In genomic region chr6:169787797-169788196, GRCh38 we compare ENCODE assay signal across 16 cellular contexts. TPM values are rescaled to one million over a fixed set of nuclear protein-coding genes. Genes with fewer than 3 reads are reported as not detected.
A peak's percentile ranks its signal among the peaks of the same experiment; 100 is the strongest.
DNase-seq lines count a peak whose midpoint lies in the region; ATAC-seq and TF ChIP-seq lines count a peak whose summit lies in the region.
"Had no signal": no experiment of that assay in that cellular context is flagged by ENCODE, and none has a peak within 500 bp of the region (broad histone marks: within the 10 kb centered on the region; RNA-seq: fewer than 3 reads in every experiment).

No MANE protein-coding gene starts in this region.

- ATAC-seq in GM21576 (IDR thresholded peaks at IDR 0.05; ENCODE audit: unreplicated experiment) (no peak), HG03442 (IDR thresholded peaks at IDR 0.05; ENCODE audit: unreplicated experiment) (no peak)

- peaks cover 26% of the 10 kb centered on the region for H3K27me3 Mint-ChIP-seq in endodermal cell (ENCODE audit: insufficient read depth)
- no peaks in the 10 kb centered on the region for H3K27me3 Mint-ChIP-seq in osteocyte (ENCODE audit: unreplicated experiment)
- H3K27me3 Mint-ChIP-seq in activated CD4-positive, alpha-beta memory T cell treated with anti-CD3 and anti-CD28 coated beads for 36 hours: peaks cover 7% of the 10 kb centered on the region

- H3K9me3 Mint-ChIP-seq in endodermal cell (no peaks in the 10 kb centered on the region), osteocyte (ENCODE audit: unreplicated experiment) (no peaks in the 10 kb centered on the region)
- no peaks in the 10 kb centered on the region for H3K9me3 Mint-ChIP-seq in activated CD4-positive, alpha-beta memory T cell treated with anti-CD3 and anti-CD28 coated beads for 36 hours
- H3K9me3 Mint-ChIP-seq: CD8-positive, alpha-beta memory T cell had no signal

- CTCF ChIA-PET in activated CD4-positive, alpha-beta memory T cell treated with anti-CD3 and anti-CD28 coated beads for 36 hours (lab: Charles Lee): interaction anchor here (1.0 to 3.8 kb wide), 2 partner anchors 17 to 44 kb away, joined by 3 to 58 read pairs; no protein-coding TSS in a partner anchor

- H3K36me3 Mint-ChIP-seq in endodermal cell (ENCODE audit: low read depth) (peaks cover 10% of the 10 kb centered on the region), osteocyte (ENCODE audit: unreplicated experiment) (peaks cover 8% of the 10 kb centered on the region)
- peaks cover 11% of the 10 kb centered on the region for H3K36me3 Mint-ChIP-seq in activated CD4-positive, alpha-beta memory T cell treated with anti-CD3 and anti-CD28 coated beads for 36 hours

- H3K4me3 Mint-ChIP-seq in endodermal cell (no peak overlapping the region), osteocyte (ENCODE audit: unreplicated experiment) (no peak overlapping the region)
- H3K4me3 Mint-ChIP-seq in activated CD4-positive, alpha-beta memory T cell treated with anti-CD3 and anti-CD28 coated beads for 36 hours: no peak overlapping the region
- H3K4me3 Mint-ChIP-seq: CD8-positive, alpha-beta memory T cell had no signal

- no peak overlapping the region for H3K9ac ChIP-seq in endodermal cell (ENCODE audit: extremely low read depth, low read length, poor library complexity, severe bottlenecking)
- H3K9ac ChIP-seq: BLaER1, GM23248 had no signal

- H3K27me3 ChIP-seq in endodermal cell (ENCODE audit: control insufficient read depth, insufficient read depth, low read length, poor library complexity, severe bottlenecking): peaks cover 6% of the 10 kb centered on the region

- 92 to 93% methylated on average over 7 of the region's 7 CpGs for WGBS in endodermal cell (ENCODE audit: insufficient coverage in 1 of 2, insufficient read length in 1 of 2), 2 experiments

- H3K36me3 ChIP-seq in endodermal cell (ENCODE audit: control insufficient read depth, insufficient read depth, low read length): no peaks in the 10 kb centered on the region

- H3K27ac ChIP-seq in endodermal cell (ENCODE audit: low read depth, low read length): no peak overlapping the region
- H3K27ac ChIP-seq: BLaER1, GM23248 had no signal

- TF ChIP-seq CTCF in endodermal cell (conservative IDR thresholded peaks at IDR 0.05) (no peak), osteocyte (IDR thresholded peaks at IDR 0.05) (no peak)

- H3K27ac Mint-ChIP-seq in endodermal cell (no peak overlapping the region), osteocyte (ENCODE audit: unreplicated experiment) (no peak overlapping the region)
- H3K27ac Mint-ChIP-seq in activated CD4-positive, alpha-beta memory T cell treated with anti-CD3 and anti-CD28 coated beads for 36 hours: no peak overlapping the region
- H3K27ac Mint-ChIP-seq: CD8-positive, alpha-beta memory T cell had no signal

- DNase-seq in activated CD8-positive, alpha-beta memory T cell treated with anti-CD3 and anti-CD28 coated beads, Interleukin-2, amount 50 U/mL, for 48 hours: peak; percentile 15
- DNase-seq in activated CD8-positive, alpha-beta memory T cell treated with anti-CD3 and anti-CD28 coated beads, Interleukin-2, amount 50 U/mL, for 4 hours: no peak
- DNase-seq in endodermal cell (peak; percentile 14), osteocyte (ENCODE audit: extremely low spot score, unreplicated experiment) (peak; percentile 69), ureter (ENCODE audit: low spot score) (peak; percentile 10)
- DNase-seq in activated CD4-positive, alpha-beta memory T cell treated with anti-CD3 and anti-CD28 coated beads for 36 hours: no peak
- DNase-seq: 8988T; AML-193; Caco-2; CD8-positive, alpha-beta memory T cell; DND-41; GDM1; GM23248 had no signal

- H3K9me3 ChIP-seq in endodermal cell (ENCODE audit: control insufficient read depth, low read length): no peaks in the 10 kb centered on the region
- H3K9me3 ChIP-seq: Caco-2 had no signal

- peaks cover 10% of the 10 kb centered on the region for H3K4me1 Mint-ChIP-seq in endodermal cell
- peaks cover 16% of the 10 kb centered on the region for H3K4me1 Mint-ChIP-seq in osteocyte (ENCODE audit: unreplicated experiment)
- peaks cover 19% of the 10 kb centered on the region for H3K4me1 Mint-ChIP-seq in activated CD4-positive, alpha-beta memory T cell treated with anti-CD3 and anti-CD28 coated beads for 36 hours (ENCODE audit: low read depth)

- H3K4me1 ChIP-seq in endodermal cell (ENCODE audit: control insufficient read depth, insufficient read depth, low read length): peaks cover 4% of the 10 kb centered on the region

- intact Hi-C loops in activated CD4-positive, alpha-beta memory T cell treated with anti-CD3 and anti-CD28 coated beads for 36 hours (cut with micrococcal nuclease): no loop called here

- H3K4me3 ChIP-seq in endodermal cell (ENCODE audit: low read length): no peak overlapping the region
- H3K4me3 ChIP-seq: BLaER1, GM23248 had no signal

- POLR2A ChIA-PET in activated CD4-positive, alpha-beta memory T cell treated with anti-CD3 and anti-CD28 coated beads for 36 hours (lab: Charles Lee): no interaction called here

RNA-seq across cellular contexts. Expression of gene ERMARD, which starts 36.4 kb away (rescaled TPM):
- 10 to 100 TPM; 14.4 to 24.2 TPM for total RNA-seq in endodermal cell
- 25.8 TPM for polyA plus RNA-seq in endodermal cell (2013, experiment 1 of 2)
- polyA plus RNA-seq in endodermal cell (2013, experiment 2 of 2): 21.8 TPM
- 34.6 and 39.9 TPM in 2 replicates for total RNA-seq in osteocyte
- total RNA-seq in ureter: 35.6 TPM
- 10 to 100 TPM; 23.9 to 24.6 TPM for total RNA-seq in activated CD4-positive, alpha-beta memory T cell treated with anti-CD3 and anti-CD28 coated beads for 36 hours

RNA-seq across cellular contexts. Expression of gene DYNLT2, which starts 36.4 kb away (rescaled TPM):
- total RNA-seq in endodermal cell (1 to 10 TPM; 1.5 to 1.7 TPM), osteocyte (1.4 and 3.0 TPM in 2 replicates), ureter (3.8 TPM)
- 2.4 TPM for polyA plus RNA-seq in endodermal cell (2013, experiment 1 of 2)
- 2.2 TPM for polyA plus RNA-seq in endodermal cell (2013, experiment 2 of 2)
- 1 to 10 TPM; 2.0 to 2.1 TPM for total RNA-seq in activated CD4-positive, alpha-beta memory T cell treated with anti-CD3 and anti-CD28 coated beads for 36 hours

Comparison
In these comparisons a context has a peak if more than half of its experiments do, and no peak if none do; other contexts are left out.
1. DNase-seq: peak in activated CD8-positive, alpha-beta memory T cell treated with anti-CD3 and anti-CD28 coated beads, Interleukin-2, amount 50 U/mL, for 48 hours (single experiment), endodermal cell (single experiment), osteocyte (single experiment) and ureter (single experiment); none in activated CD8-positive, alpha-beta memory T cell treated with anti-CD3 and anti-CD28 coated beads, Interleukin-2, amount 50 U/mL, for 4 hours (single experiment) and activated CD4-positive, alpha-beta memory T cell treated with anti-CD3 and anti-CD28 coated beads for 36 hours (single experiment).